In the genomic region with DNA sequence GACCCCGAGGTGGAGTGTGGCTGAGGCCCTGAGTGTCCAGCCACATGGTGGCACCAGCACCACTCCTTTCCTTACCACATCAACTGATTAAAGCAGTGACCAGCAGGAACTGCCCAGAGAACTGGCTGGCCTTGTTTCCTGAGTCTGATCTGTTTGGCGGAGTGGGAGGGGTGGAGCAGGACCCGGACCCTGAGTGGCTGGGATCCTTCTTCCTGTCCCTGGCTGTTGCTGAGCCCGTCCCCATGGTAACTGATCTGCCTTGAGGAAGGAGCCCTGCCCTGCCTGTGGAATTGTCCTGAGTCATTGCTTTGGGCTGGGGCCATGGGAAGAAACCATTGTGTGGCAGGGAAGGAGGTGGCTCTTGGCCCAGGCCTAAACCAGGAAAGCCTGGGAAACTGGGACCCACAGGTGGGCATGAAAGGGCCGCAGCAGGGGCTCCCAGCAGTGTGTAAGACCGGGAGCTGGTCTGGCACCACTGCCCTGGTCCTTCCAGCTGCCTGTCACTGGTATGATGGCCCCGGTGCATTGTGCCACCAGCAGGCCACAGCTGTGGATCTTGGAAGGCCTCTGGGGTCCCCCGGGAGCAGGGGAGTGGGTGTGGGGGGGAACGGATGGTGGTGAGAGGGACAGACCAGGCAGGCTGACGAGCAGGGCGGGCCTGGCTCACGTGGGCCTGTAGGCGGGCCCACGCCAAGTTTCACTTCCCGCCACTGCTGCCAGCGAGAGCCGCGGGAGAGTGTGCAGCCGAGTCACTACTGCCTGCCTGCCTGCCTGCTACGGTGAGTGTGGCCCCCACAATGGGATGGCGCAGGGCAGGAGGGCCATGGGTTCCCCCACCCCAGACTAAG, we compare ENCODE assay signal across 8 cellular contexts. TPM values are rescaled to one million over a fixed set of nuclear protein-coding genes. Genes with fewer than 3 reads are reported as not detected.
DNase-seq lines count a peak whose midpoint lies in the region; ATAC-seq lines count a peak whose summit lies in the region.

No MANE protein-coding gene starts in this region.

- DNase-seq in AG08396 (ENCODE audit: low spot score) = peak; percentile 98
- peak; percentile 85 for DNase-seq in NCI-H510A (lab: John Stamatoyannopoulos, UW)
- DNase-seq in activated CD4-positive, alpha-beta T cell treated with anti-CD3 and anti-CD28 coated beads, Interleukin-2, amount 10 ng/mL, durations not matched to agents 7 days and 5 days = peak; percentile 85
- DNase-seq in dedifferentiated amniotic fluid mesenchymal stem cell (ENCODE audit: extremely low spot score) = peak; percentile 100
- DNase-seq in left kidney (ENCODE audit: low read depth, low spot score) = peak; percentile 100
- peak; percentile 81 for DNase-seq in stimulated activated CD4-positive, alpha-beta T cell treated with anti-CD3 and anti-CD28 coated beads, Interleukin-1b, Interleukin-23, amount 100 ng/mL, for 48 hours

- H3K27me3 Mint-ChIP-seq in activated CD4-positive, alpha-beta T cell treated with anti-CD3 and anti-CD28 coated beads, Interleukin-2, amount 10 ng/mL, durations not matched to agents 7 days and 5 days = no peaks in the 10 kb centered on the region

- POLR2A ChIA-PET in activated CD4-positive, alpha-beta T cell treated with anti-CD3 and anti-CD28 coated beads, Interleukin-2, amount 10 ng/mL, durations not matched to agents 7 days and 5 days (lab: Charles Lee) = no interaction called here

- ATAC-seq in GM18870 (IDR thresholded peaks at IDR 0.05; ENCODE audit: unreplicated experiment) (peak; percentile 44), HG03108 (IDR thresholded peaks at IDR 0.05; ENCODE audit: unreplicated experiment) (peak; percentile 73)

- H3K9me3 Mint-ChIP-seq in activated CD4-positive, alpha-beta T cell treated with anti-CD3 and anti-CD28 coated beads, Interleukin-2, amount 10 ng/mL, durations not matched to agents 7 days and 5 days = no peaks in the 10 kb centered on the region

- peaks cover 58% of the 10 kb centered on the region for H3K36me3 Mint-ChIP-seq in activated CD4-positive, alpha-beta T cell treated with anti-CD3 and anti-CD28 coated beads, Interleukin-2, amount 10 ng/mL, durations not matched to agents 7 days and 5 days (ENCODE audit: low read depth)

- CTCF ChIA-PET in activated CD4-positive, alpha-beta T cell treated with anti-CD3 and anti-CD28 coated beads, Interleukin-2, amount 10 ng/mL, durations not matched to agents 7 days and 5 days (lab: Charles Lee) = interaction anchor here (0.7 to 1.8 kb wide), 4 partner anchors 8 to 65 kb away, joined by 3 to 9 read pairs (median 4); a partner anchor contains a TSS

- peaks cover 53% of the 10 kb centered on the region for H3K4me1 Mint-ChIP-seq in activated CD4-positive, alpha-beta T cell treated with anti-CD3 and anti-CD28 coated beads, Interleukin-2, amount 10 ng/mL, durations not matched to agents 7 days and 5 days

- H3K4me3 Mint-ChIP-seq in activated CD4-positive, alpha-beta T cell treated with anti-CD3 and anti-CD28 coated beads, Interleukin-2, amount 10 ng/mL, durations not matched to agents 7 days and 5 days = peak overlapping the region; percentile 87

- peak overlapping the region; percentile 97 for H3K27ac Mint-ChIP-seq in activated CD4-positive, alpha-beta T cell treated with anti-CD3 and anti-CD28 coated beads, Interleukin-2, amount 10 ng/mL, durations not matched to agents 7 days and 5 days

RNA-seq across cellular contexts. Expression of a gene that starts 19.2 kb away (rescaled TPM):
- 10 to 100 TPM; 17.4 to 19.4 TPM for total RNA-seq in activated CD4-positive, alpha-beta T cell treated with anti-CD3 and anti-CD28 coated beads, Interleukin-2, amount 10 ng/mL, durations not matched to agents 7 days and 5 days

RNA-seq across cellular contexts. Expression of a gene that starts 25.7 kb away (rescaled TPM):
- 100 to 1,000 TPM; 285 to 290 TPM for total RNA-seq in activated CD4-positive, alpha-beta T cell treated with anti-CD3 and anti-CD28 coated beads, Interleukin-2, amount 10 ng/mL, durations not matched to agents 7 days and 5 days

RNA-seq across cellular contexts. Expression of a gene that starts 25.8 kb away (rescaled TPM):
- 10 to 100 TPM; 11.6 to 15.1 TPM for total RNA-seq in activated CD4-positive, alpha-beta T cell treated with anti-CD3 and anti-CD28 coated beads, Interleukin-2, amount 10 ng/mL, durations not matched to agents 7 days and 5 days

RNA-seq across cellular contexts. Expression of a gene that starts 35.9 kb away (rescaled TPM):
- total RNA-seq in activated CD4-positive, alpha-beta T cell treated with anti-CD3 and anti-CD28 coated beads, Interleukin-2, amount 10 ng/mL, durations not matched to agents 7 days and 5 days = 1 to 10 TPM; 2.3 to 2.5 TPM

RNA-seq across cellular contexts. Expression of a gene that starts 38.2 kb away (rescaled TPM):
- 100 to 1,000 TPM; 266 to 271 TPM for total RNA-seq in activated CD4-positive, alpha-beta T cell treated with anti-CD3 and anti-CD28 coated beads, Interleukin-2, amount 10 ng/mL, durations not matched to agents 7 days and 5 days

Comparison
In these comparisons a context has a peak if more than half of its experiments do, and no peak if none do; other contexts are left out.
1. Peak in every context shown above with its lines: DNase-seq and ATAC-seq.